1 cellular context compared by ENCODE assay signal in genomic region chr5:148586796-148587195, GRCh38.
TF ChIP-seq lines count a peak whose summit lies in the region.

No MANE protein-coding gene starts in this region.

TF ChIP-seq in GM23338, 12 proteins besides CTCF, POLR2A, EP300 and RAD21 (continued from another document):
- TF ChIP-seq ZNF462 (CRISPR knock-in tag; IDR thresholded peaks at IDR 0.05) (no peak), EZH2phosphoT487 (IDR thresholded peaks at IDR 0.05; ENCODE audit: unreplicated experiment) (no peak), EZH2 (IDR thresholded peaks at IDR 0.05; ENCODE audit: low read depth, unreplicated experiment) (no peak)
